In the genomic region with DNA sequence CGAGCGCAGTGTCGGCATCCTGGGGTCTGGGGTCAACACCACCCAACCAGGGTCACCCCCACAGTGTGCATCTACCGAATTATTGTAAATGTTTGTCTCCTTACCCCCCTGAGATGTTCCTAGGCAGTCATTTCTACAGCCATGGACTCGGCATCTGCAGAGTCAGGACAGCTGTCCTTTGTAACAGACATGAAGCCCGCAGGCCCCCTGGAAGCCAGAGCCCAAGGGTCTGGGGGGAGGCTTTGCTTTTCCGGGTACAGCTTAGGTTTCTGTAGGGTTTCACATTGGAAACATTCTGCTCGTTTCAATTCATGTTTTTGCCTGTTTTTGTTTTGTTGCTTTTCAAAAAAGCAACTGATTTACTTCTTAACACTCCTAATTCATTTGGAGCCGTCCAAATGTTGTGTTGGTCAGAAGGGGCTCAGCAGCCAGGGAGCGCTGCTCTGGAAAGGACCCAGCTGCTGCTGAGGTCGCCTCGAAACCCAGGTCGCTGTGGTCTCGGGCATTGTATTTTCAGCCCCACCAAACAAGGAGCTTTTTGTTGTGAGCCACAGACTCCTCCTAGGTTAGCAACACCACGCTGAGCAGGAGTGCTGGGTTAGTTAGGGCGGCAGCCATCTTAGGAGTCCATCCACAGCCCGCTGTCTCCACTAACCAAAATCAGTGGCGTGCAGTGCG, we compare ENCODE assay signal across 20 cellular contexts.
DNase-seq lines count a peak whose midpoint lies in the region; ATAC-seq and TF ChIP-seq lines count a peak whose summit lies in the region.
"Had no signal": no experiment of that assay in that cellular context is flagged by ENCODE, and none has a peak within 500 bp of the region (broad histone marks: within the 10 kb centered on the region; RNA-seq: fewer than 3 reads in every experiment).

No MANE protein-coding gene starts in this region.

- H3K27me3 Mint-ChIP-seq in H9 (ENCODE audit: low read depth) (no peaks in the 10 kb centered on the region; the same call in 1 of the 2 replicates), neural crest cell (ENCODE audit: low read depth) (no peaks in the 10 kb centered on the region)
- H3K27me3 Mint-ChIP-seq: CD4-positive, CD25-positive, alpha-beta regulatory T cell; central memory CD8-positive, alpha-beta T cell; memory B cell had no signal

- H3K9me2 ChIP-seq in PC-9 (ENCODE audit: insufficient read depth), result no peaks in the 10 kb centered on the region

- POLR2A ChIA-PET in PC-9 (lab: Charles Lee; ENCODE audit: unreplicated experiment), result no interaction called here

- no peak overlapping the region for H3K18ac ChIP-seq in H9 (ENCODE audit: insufficient read length, low read depth, low read length)

- H3K23ac ChIP-seq in H9 (ENCODE audit: insufficient read length, low read depth, low read length), result no peak overlapping the region

- DNase-seq in H9 (no peak), caudate nucleus (lab: John Stamatoyannopoulos, UW) (peak in 15 of 61 donors; percentile 12 to 57 (median 26)), hippocampal formation (lab: John Stamatoyannopoulos, UW) (peak; percentile 19 to 23), neural crest cell (ENCODE audit: low read depth, low spot score) (peak; percentile 25), LoVo (ENCODE audit: low spot score) (no peak), PC-9 (no peak)
- DNase-seq: activated CD4-positive, alpha-beta T cell treated with anti-CD3 and anti-CD28 coated beads for 4 hours; activated effector memory CD4-positive, alpha-beta T cell treated with Interleukin-2 at 50 U/mL for 16 hours; CD4-positive, CD25-positive, alpha-beta regulatory T cell; effector memory CD4-positive, alpha-beta T cell; NCI-H1930; NCI-H446 treated with DMSO at 0.1 percent for 48 hours; NK-92 treated with Interleukin-12 subunit alpha and Interleukin-12 subunit beta, amount 100 ng/mL, for 24 hours; stimulated activated CD4-positive, alpha-beta T cell treated with anti-CD3 and anti-CD28 coated beads, Interleukin-12 subunit alpha, Interleukin-12 subunit beta, amount 100 ng/mL, for 4 hours had no signal

- H3T11ph ChIP-seq in H9 (ENCODE audit: low read length), result no peak overlapping the region

- intact Hi-C loops in PC-9 (cut with micrococcal nuclease; ENCODE audit: unreplicated experiment), result no loop called here

- H4K8ac ChIP-seq in H9 (replicated peaks; ENCODE audit: insufficient read length, low read depth, low read length), result no peak overlapping the region

- no peaks in the 10 kb centered on the region for H3F3A ChIP-seq in PC-9 (ENCODE audit: insufficient read depth, low read depth)

- H3K27ac ChIP-seq in H9 (ENCODE audit: insufficient read length, low read depth, low read length) (no peak overlapping the region), caudate nucleus (ENCODE audit: low read depth, low read length) (peak overlapping the region; percentile 77), PC-9 (no peak overlapping the region)
- H3K27ac ChIP-seq: neutrophil, thoracic aorta had no signal

- H3K4me3 Mint-ChIP-seq in H9 (no peak overlapping the region), neural crest cell (peak overlapping the region; percentile 52)
- H3K4me3 Mint-ChIP-seq: CD4-positive, CD25-positive, alpha-beta regulatory T cell; central memory CD8-positive, alpha-beta T cell; memory B cell had no signal

- H3K4me2 ChIP-seq in H9 (ENCODE audit: insufficient read depth, insufficient read length, low read length), result no peak overlapping the region
- no peak overlapping the region for H3K4me2 ChIP-seq in PC-9

- H2BK20ac ChIP-seq in H9 (ENCODE audit: low read depth, low read length, poor library complexity, severe bottlenecking), result no peak overlapping the region

- no peak overlapping the region for H2BK5ac ChIP-seq in H9 (ENCODE audit: insufficient read length, low read length)

- CTCF ChIA-PET in PC-9 (lab: Charles Lee), result no interaction called here

- no peak overlapping the region for H3K9ac ChIP-seq in H9 (ENCODE audit: extremely low read depth, insufficient read length, low read length)

- WGBS in H9 (ENCODE audit: extremely low coverage, insufficient read length, low lambda C conversion rate), result no CpG with 5 or more reads among the region's 19 CpGs

- ATAC-seq in HG03095 (IDR thresholded peaks at IDR 0.05; ENCODE audit: unreplicated experiment) (no peak), GM21529 (IDR thresholded peaks at IDR 0.05; ENCODE audit: unreplicated experiment) (no peak)

- no peak overlapping the region for H3K4me3 ChIP-seq in PC-9
- H3K4me3 ChIP-seq: thoracic aorta had no signal

- H3K27me3 ChIP-seq in H9 (ENCODE audit: insufficient read depth, low read length), result no peaks in the 10 kb centered on the region
- H3K27me3 ChIP-seq in PC-9 (ENCODE audit: insufficient read depth, low read depth), result no peaks in the 10 kb centered on the region
- H3K27me3 ChIP-seq: neutrophil had no signal

- TF ChIP-seq CTCF in H9 (conservative IDR thresholded peaks at IDR 0.05), result no peak
- TF ChIP-seq CTCF in neural crest cell (conservative IDR thresholded peaks at IDR 0.05), result no peak
- TF ChIP-seq CTCF in PC-9 (conservative IDR thresholded peaks at IDR 0.05), result no peak

- no peak overlapping the region for H4K91ac ChIP-seq in H9 (ENCODE audit: insufficient read length, low read depth, low read length)

- H3K36me3 Mint-ChIP-seq in H9 (ENCODE audit: insufficient read depth in 1 of 3, low read depth in 3 of 3) (peaks cover 0 to 13% (median 8%) of the 10 kb centered on the region in 3 experiments; a peak in 5 of 7 replicates), neural crest cell (ENCODE audit: low read depth) (peaks cover 6% of the 10 kb centered on the region)

- no peak overlapping the region for H3K14ac ChIP-seq in H9 (ENCODE audit: insufficient read depth, low read length)

- no TSS peak for BruUV-seq in PC-9 (replicated peaks; lab: Mats Ljungman, UMichigan)

- peak overlapping the region; percentile 25 to 91 (median 87); a peak in 5 of 7 replicates for H3K27ac Mint-ChIP-seq in H9
- H3K27ac Mint-ChIP-seq in neural crest cell (ENCODE audit: unreplicated experiment), result peak overlapping the region; percentile 91
- H3K27ac Mint-ChIP-seq: memory B cell had no signal

- H2BK120ac ChIP-seq in H9 (ENCODE audit: low read depth, low read length, poor library complexity, severe bottlenecking), result no peak overlapping the region

- H3K23me2 ChIP-seq in H9 (ENCODE audit: insufficient read length, low read depth, low read length, poor library complexity, severe bottlenecking), result no peaks in the 10 kb centered on the region

- no peak overlapping the region for H2BK12ac ChIP-seq in H9 (ENCODE audit: insufficient read length, low read depth, low read length)

- no peaks in the 10 kb centered on the region for H3K36me3 ChIP-seq in PC-9 (ENCODE audit: low read depth)

- H3K4me1 ChIP-seq in H9 (ENCODE audit: insufficient read depth, low read length) (0 out of 2 replicates have a peak, but pooled peaks cover 2% of the 10 kb centered on the region), PC-9 (replicated peaks; ENCODE audit: insufficient read depth) (no peaks in the 10 kb centered on the region)

- no peak overlapping the region for H2AK5ac ChIP-seq in H9 (ENCODE audit: insufficient read length, low read length)

- no peaks in the 10 kb centered on the region for H3K79me1 ChIP-seq in H9 (ENCODE audit: insufficient read depth, low read depth, low read length, poor library complexity, severe bottlenecking)

- H3K56ac ChIP-seq in H9 (ENCODE audit: insufficient read length, low read depth, low read length), result no peak overlapping the region

- H3K4me1 Mint-ChIP-seq in H9 (peaks cover 19 to 29% of the 10 kb centered on the region in 2 experiments), neural crest cell (peaks cover 22% of the 10 kb centered on the region)

- H3K9me3 Mint-ChIP-seq in H9 (no peaks in the 10 kb centered on the region), neural crest cell (no peaks in the 10 kb centered on the region)
- H3K9me3 Mint-ChIP-seq: CD4-positive, CD25-positive, alpha-beta regulatory T cell; central memory CD8-positive, alpha-beta T cell; memory B cell had no signal

- H4K5ac ChIP-seq in H9 (ENCODE audit: insufficient read length, low read depth, low read length), result no peak overlapping the region

- no peak overlapping the region for H2AFZ ChIP-seq in H9 (ENCODE audit: low read length)
- no peak overlapping the region for H2AFZ ChIP-seq in PC-9

- no peak overlapping the region for H3K4ac ChIP-seq in H9 (ENCODE audit: low read depth, low read length)

- H3K9me3 ChIP-seq in H9 (ENCODE audit: control insufficient read depth, low read depth, low read length) (no peaks in the 10 kb centered on the region), PC-9 (ENCODE audit: insufficient read depth, low read depth) (no peaks in the 10 kb centered on the region)
- H3K9me3 ChIP-seq: neutrophil, thoracic aorta had no signal

- no peaks in the 10 kb centered on the region for H4K20me1 ChIP-seq in H9 (ENCODE audit: control insufficient read depth, insufficient read depth, insufficient read length)
- no peaks in the 10 kb centered on the region for H4K20me1 ChIP-seq in PC-9 (ENCODE audit: insufficient read depth)

- no peak overlapping the region for H2BK15ac ChIP-seq in H9 (ENCODE audit: low read depth, low read length)

- H3K79me2 ChIP-seq in H9 (ENCODE audit: insufficient read depth, low read length), result no peaks in the 10 kb centered on the region
- no peaks in the 10 kb centered on the region for H3K79me2 ChIP-seq in PC-9 (ENCODE audit: low read depth)

Comparison
In these comparisons a context has a peak if more than half of its experiments do, and no peak if none do; other contexts are left out.
1. DNase-seq: peak in hippocampal formation (2 of 2) and neural crest cell (single experiment); none in H9 (single experiment), LoVo (single experiment) and PC-9 (0 of 2).